Comparison of ENCODE assay signal across 9 cellular contexts in genomic region chr1:201882665-201883132, GRCh38. TPM values are rescaled to one million over a fixed set of nuclear protein-coding genes. Genes with fewer than 3 reads are reported as not detected.
DNase-seq lines count a peak whose midpoint lies in the region; ATAC-seq and TF ChIP-seq lines count a peak whose summit lies in the region.
"Had no signal": no experiment of that assay in that cellular context is flagged by ENCODE, and none has a peak within 500 bp of the region (broad histone marks: within the 10 kb centered on the region; RNA-seq: fewer than 3 reads in every experiment).

No MANE protein-coding gene starts in this region.

- TF ChIP-seq CTCF in HEK293 (tag by site-specific recombination; IDR thresholded peaks at IDR 0.05) (0 out of 2 replicates have a peak, but pooled peaks have one; percentile 10), fibroblast of villous mesenchyme (IDR thresholded peaks at IDR 0.05; ENCODE audit: insufficient read depth, low read depth, low read length) (no peak)

- CTCF ChIA-PET in HEK293 (lab: Yijun Ruan, JAX) = interaction anchor here (0.5 to 11.2 kb wide), 7 partner anchors 11 to 402 kb away, joined by 3 to 99 read pairs (median 3); partner anchors contain the start of gene RNPEP

- ATAC-seq in HG02759 (IDR thresholded peaks at IDR 0.05; ENCODE audit: unreplicated experiment) = no peak
- ATAC-seq in GM21825 (IDR thresholded peaks at IDR 0.05; ENCODE audit: unreplicated experiment) = no peak

- POLR2A ChIA-PET in HEK293 (lab: Yijun Ruan, JAX) = interaction anchor here (0.5 to 0.6 kb wide), 2 partner anchors 152 to 450 kb away, joined by 3 to 5 read pairs; no protein-coding TSS in a partner anchor

- no peaks in the 10 kb centered on the region for H3K27me3 ChIP-seq in SJCRH30
- H3K27me3 ChIP-seq: uterus had no signal

- DNase-seq in EL (peak; percentile 90), SJCRH30 (peak; percentile 87 to 95), fibroblast of villous mesenchyme (ENCODE audit: low read depth) (peak; percentile 44), ureter (ENCODE audit: low spot score) (peak; percentile 30), DMS 273 (lab: John Stamatoyannopoulos, UW; ENCODE audit: unreplicated experiment) (no peak)

- H3K27ac ChIP-seq in HEK293 (ENCODE audit: extremely low read depth, low read depth, low read length) (no peak overlapping the region), SJCRH30 (peak overlapping the region; percentile 35)
- H3K27ac ChIP-seq: uterus had no signal

- H3K36me3 ChIP-seq in HEK293 (ENCODE audit: control insufficient read depth in 2 of 2, insufficient read depth in 1 of 2, low read length in 2 of 2) (peaks cover 0 to 28% of the 10 kb centered on the region in 2 experiments; a peak in 2 of 3 replicates), SJCRH30 (peaks cover 13% of the 10 kb centered on the region)
- H3K36me3 ChIP-seq: uterus had no signal

- H3K4me3 ChIP-seq in HEK293 (ENCODE audit: low read depth, low read length) = no peak overlapping the region
- H3K4me3 ChIP-seq in SJCRH30 = no peak overlapping the region
- H3K4me3 ChIP-seq in fibroblast of villous mesenchyme (ENCODE audit: low read depth, low read length) = no peak overlapping the region
- H3K4me3 ChIP-seq: uterus had no signal

- H3K4me1 ChIP-seq in HEK293 (ENCODE audit: control insufficient read depth, insufficient read depth, low read length) (no peaks in the 10 kb centered on the region), SJCRH30 (peaks cover 32% of the 10 kb centered on the region)
- H3K4me1 ChIP-seq: uterus had no signal

- H3K9me3 ChIP-seq in HEK293 (ENCODE audit: control insufficient read depth, insufficient read depth, low read depth, low read length) (no peaks in the 10 kb centered on the region), SJCRH30 (replicated peaks) (no peaks in the 10 kb centered on the region)
- H3K9me3 ChIP-seq: uterus had no signal

TF ChIP-seq in HEK293, 187 proteins besides CTCF, POLR2A, EP300 and RAD21:
- no peak for TF ChIP-seq ZBTB10 (tag by site-specific recombination; IDR thresholded peaks at IDR 0.05)
- TF ChIP-seq SCRT2 (tag by site-specific recombination; IDR thresholded peaks at IDR 0.05) = peak; percentile 59; the same call in 1 of the 2 replicates
- peak; percentile 69 for TF ChIP-seq SP7 (tag by site-specific recombination; IDR thresholded peaks at IDR 0.05)
- TF ChIP-seq ZNF600 (tag by site-specific recombination; IDR thresholded peaks at IDR 0.05) = peak; percentile 80
- TF ChIP-seq ZNF677 (tag by site-specific recombination; IDR thresholded peaks at IDR 0.05) = no peak
- TF ChIP-seq ZNF184 (tag by site-specific recombination; IDR thresholded peaks at IDR 0.05) = peak; percentile 43; the same call in 1 of the 2 replicates
- TF ChIP-seq ZNF561 (tag by site-specific recombination; IDR thresholded peaks at IDR 0.05; ENCODE audit: borderline replicate concordance) = no peak
- peak; percentile 71 for TF ChIP-seq ZNF629 (tag by site-specific recombination; IDR thresholded peaks at IDR 0.05)
TF ChIP-seq in HEK293: peak in this region for 5.

RNA-seq across cellular contexts. Expression of gene SHISA4, which starts 6.0 kb away (rescaled TPM):
- 3.5 and 3.8 TPM in 2 replicates for total RNA-seq in SJCRH30 (2014; rRNA removed; shearing (Covaris generic))
- total RNA-seq in fibroblast of villous mesenchyme (19.0 and 25.0 TPM in 2 replicates), ureter (11.6 TPM)

RNA-seq across cellular contexts. Expression of gene IPO9, which starts 53.7 kb away (rescaled TPM):
- total RNA-seq in SJCRH30 (2014; rRNA removed; shearing (Covaris generic)) = 69.8 and 70.4 TPM in 2 replicates
- total RNA-seq in fibroblast of villous mesenchyme (28.3 and 28.9 TPM in 2 replicates), ureter (53.6 TPM)
